ENCODE assay signal across 1 cellular context in the genomic region with DNA sequence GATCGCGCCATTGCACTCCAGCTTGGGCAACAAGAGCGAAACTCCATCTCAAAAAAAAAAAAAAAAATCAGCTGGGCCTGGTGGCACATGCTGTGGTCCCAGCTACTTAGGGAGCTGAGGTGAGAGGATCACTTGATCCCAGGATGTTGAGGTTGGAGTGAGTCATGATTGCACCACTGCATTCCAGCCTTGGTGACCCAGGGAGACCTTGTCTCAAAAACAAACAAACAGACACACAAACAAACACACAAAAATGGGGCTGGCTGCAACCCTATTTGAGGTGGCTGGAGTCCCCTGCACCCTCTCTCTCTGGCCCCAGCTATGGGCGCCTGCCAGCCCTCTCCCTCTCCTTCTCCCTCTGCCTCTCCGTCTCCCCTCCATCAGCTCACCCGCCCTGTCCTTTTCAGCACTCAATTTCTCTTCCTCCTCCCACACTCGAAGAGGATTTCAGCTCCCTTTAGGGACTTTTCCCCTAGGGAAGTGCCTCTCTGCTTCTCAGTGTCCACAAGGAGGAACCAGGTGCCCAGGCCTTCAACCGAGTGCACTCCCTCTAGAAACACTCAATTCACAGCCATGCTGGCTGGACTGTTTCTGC.
A peak's percentile ranks its signal among the peaks of the same experiment; 100 is the strongest.
TF ChIP-seq lines count a peak whose summit lies in the region.

No MANE protein-coding gene starts in this region.

TF ChIP-seq in HepG2, 621 proteins besides CTCF, POLR2A, EP300 and RAD21 (continued from another document and continues in another):
- TF ChIP-seq, protein P1, sequence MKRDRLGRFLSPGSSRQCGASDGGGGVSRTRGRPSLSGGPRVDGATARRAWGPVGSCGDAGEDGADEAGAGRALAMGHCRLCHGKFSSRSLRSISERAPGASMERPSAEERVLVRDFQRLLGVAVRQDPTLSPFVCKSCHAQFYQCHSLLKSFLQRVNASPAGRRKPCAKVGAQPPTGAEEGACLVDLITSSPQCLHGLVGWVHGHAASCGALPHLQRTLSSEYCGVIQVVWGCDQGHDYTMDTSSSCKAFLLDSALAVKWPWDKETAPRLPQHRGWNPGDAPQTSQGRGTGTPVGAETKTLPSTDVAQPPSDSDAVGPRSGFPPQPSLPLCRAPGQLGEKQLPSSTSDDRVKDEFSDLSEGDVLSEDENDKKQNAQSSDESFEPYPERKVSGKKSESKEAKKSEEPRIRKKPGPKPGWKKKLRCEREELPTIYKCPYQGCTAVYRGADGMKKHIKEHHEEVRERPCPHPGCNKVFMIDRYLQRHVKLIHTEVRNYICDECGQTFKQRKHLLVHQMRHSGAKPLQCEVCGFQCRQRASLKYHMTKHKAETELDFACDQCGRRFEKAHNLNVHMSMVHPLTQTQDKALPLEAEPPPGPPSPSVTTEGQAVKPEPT (CRISPR knock-in tag; IDR thresholded peaks at IDR 0.05; ENCODE audit: low read depth), result no peak
- TF ChIP-seq MTF1 (CRISPR knock-in tag; IDR thresholded peaks at IDR 0.05) (no peak), JDP2 (CRISPR knock-in tag; IDR thresholded peaks at IDR 0.05; ENCODE audit: borderline replicate concordance) (no peak), FOXM1 (CRISPR knock-in tag; IDR thresholded peaks at IDR 0.05) (no peak), SRSF1 (optimal IDR thresholded peaks at IDR 0.05; ENCODE audit: low read depth, low read length) (no peak), ZNF572 (CRISPR knock-in tag; IDR thresholded peaks at IDR 0.05) (no peak), ZNF660 (CRISPR knock-in tag; IDR thresholded peaks at IDR 0.05; ENCODE audit: borderline replicate concordance, low read depth) (no peak), RORA (CRISPR knock-in tag; IDR thresholded peaks at IDR 0.05) (no peak), MBNL3 (CRISPR knock-in tag; conservative IDR thresholded peaks at IDR 0.05) (no peak), ZNF713 (CRISPR knock-in tag; IDR thresholded peaks at IDR 0.05) (no peak), ZNF136 (CRISPR knock-in tag; IDR thresholded peaks at IDR 0.05; ENCODE audit: low read depth) (no peak), ARNTL (CRISPR knock-in tag; IDR thresholded peaks at IDR 0.05) (no peak), HOXA9 (CRISPR knock-in tag; IDR thresholded peaks at IDR 0.05; ENCODE audit: borderline replicate concordance) (no peak), SRSF9 (IDR thresholded peaks at IDR 0.05; ENCODE audit: borderline replicate concordance, insufficient read depth, low read depth, low read length, poor library complexity, severe bottlenecking) (no peak), GPN1 (CRISPR knock-in tag; IDR thresholded peaks at IDR 0.05; ENCODE audit: borderline replicate concordance) (no peak), ATF1 (CRISPR knock-in tag; IDR thresholded peaks at IDR 0.05) (no peak), PAWR (CRISPR knock-in tag; IDR thresholded peaks at IDR 0.05; ENCODE audit: borderline replicate concordance) (no peak), NFYB (CRISPR knock-in tag; IDR thresholded peaks at IDR 0.05) (no peak), ZNF850 (CRISPR knock-in tag; conservative IDR thresholded peaks at IDR 0.05) (no peak), ZBTB7B (CRISPR knock-in tag; IDR thresholded peaks at IDR 0.05) (no peak), ZNF510 (CRISPR knock-in tag; IDR thresholded peaks at IDR 0.05; ENCODE audit: low read depth) (no peak)
- TF ChIP-seq, protein P2, sequence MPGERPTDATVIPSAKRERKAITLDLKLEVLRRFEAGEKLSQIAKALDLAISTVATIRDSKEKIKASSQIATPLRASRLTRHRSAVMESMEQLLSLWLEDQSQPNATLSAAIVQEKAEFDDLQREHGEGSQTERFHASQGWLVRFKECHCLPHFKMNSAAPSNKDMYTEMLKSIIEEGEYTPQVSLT (CRISPR knock-in tag; IDR thresholded peaks at IDR 0.05; ENCODE audit: borderline replicate concordance, low read depth), result no peak
- TF ChIP-seq, protein P3, sequence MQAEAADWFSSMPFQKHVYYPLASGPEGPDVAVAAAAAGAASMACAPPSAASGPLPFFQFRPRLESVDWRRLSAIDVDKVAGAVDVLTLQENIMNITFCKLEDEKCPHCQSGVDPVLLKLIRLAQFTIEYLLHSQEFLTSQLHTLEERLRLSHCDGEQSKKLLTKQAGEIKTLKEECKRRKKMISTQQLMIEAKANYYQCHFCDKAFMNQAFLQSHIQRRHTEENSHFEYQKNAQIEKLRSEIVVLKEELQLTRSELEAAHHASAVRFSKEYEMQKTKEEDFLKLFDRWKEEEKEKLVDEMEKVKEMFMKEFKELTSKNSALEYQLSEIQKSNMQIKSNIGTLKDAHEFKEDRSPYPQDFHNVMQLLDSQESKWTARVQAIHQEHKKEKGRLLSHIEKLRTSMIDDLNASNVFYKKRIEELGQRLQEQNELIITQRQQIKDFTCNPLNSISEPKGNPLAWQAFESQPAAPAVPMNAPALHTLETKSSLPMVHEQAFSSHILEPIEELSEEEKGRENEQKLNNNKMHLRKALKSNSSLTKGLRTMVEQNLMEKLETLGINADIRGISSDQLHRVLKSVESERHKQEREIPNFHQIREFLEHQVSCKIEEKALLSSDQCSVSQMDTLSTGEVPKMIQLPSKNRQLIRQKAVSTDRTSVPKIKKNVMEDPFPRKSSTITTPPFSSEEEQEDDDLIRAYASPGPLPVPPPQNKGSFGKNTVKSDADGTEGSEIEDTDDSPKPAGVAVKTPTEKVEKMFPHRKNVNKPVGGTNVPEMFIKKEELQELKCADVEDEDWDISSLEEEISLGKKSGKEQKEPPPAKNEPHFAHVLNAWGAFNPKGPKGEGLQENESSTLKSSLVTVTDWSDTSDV (CRISPR knock-in tag; IDR thresholded peaks at IDR 0.05), result no peak
- TF ChIP-seq, protein P4, sequence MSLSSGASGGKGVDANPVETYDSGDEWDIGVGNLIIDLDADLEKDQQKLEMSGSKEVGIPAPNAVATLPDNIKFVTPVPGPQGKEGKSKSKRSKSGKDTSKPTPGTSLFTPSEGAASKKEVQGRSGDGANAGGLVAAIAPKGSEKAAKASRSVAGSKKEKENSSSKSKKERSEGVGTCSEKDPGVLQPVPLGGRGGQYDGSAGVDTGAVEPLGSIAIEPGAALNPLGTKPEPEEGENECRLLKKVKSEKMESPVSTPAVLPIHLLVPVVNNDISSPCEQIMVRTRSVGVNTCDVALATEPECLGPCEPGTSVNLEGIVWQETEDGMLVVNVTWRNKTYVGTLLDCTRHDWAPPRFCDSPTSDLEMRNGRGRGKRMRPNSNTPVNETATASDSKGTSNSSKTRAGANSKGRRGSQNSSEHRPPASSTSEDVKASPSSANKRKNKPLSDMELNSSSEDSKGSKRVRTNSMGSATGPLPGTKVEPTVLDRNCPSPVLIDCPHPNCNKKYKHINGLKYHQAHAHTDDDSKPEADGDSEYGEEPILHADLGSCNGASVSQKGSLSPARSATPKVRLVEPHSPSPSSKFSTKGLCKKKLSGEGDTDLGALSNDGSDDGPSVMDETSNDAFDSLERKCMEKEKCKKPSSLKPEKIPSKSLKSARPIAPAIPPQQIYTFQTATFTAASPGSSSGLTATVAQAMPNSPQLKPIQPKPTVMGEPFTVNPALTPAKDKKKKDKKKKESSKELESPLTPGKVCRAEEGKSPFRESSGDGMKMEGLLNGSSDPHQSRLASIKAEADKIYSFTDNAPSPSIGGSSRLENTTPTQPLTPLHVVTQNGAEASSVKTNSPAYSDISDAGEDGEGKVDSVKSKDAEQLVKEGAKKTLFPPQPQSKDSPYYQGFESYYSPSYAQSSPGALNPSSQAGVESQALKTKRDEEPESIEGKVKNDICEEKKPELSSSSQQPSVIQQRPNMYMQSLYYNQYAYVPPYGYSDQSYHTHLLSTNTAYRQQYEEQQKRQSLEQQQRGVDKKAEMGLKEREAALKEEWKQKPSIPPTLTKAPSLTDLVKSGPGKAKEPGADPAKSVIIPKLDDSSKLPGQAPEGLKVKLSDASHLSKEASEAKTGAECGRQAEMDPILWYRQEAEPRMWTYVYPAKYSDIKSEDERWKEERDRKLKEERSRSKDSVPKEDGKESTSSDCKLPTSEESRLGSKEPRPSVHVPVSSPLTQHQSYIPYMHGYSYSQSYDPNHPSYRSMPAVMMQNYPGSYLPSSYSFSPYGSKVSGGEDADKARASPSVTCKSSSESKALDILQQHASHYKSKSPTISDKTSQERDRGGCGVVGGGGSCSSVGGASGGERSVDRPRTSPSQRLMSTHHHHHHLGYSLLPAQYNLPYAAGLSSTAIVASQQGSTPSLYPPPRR (CRISPR knock-in tag; IDR thresholded peaks at IDR 0.05; ENCODE audit: borderline replicate concordance), result peak; percentile 61; the same call in 1 of the 2 replicates
- TF ChIP-seq, protein P5, sequence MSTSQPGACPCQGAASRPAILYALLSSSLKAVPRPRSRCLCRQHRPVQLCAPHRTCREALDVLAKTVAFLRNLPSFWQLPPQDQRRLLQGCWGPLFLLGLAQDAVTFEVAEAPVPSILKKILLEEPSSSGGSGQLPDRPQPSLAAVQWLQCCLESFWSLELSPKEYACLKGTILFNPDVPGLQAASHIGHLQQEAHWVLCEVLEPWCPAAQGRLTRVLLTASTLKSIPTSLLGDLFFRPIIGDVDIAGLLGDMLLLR (CRISPR knock-in tag; IDR thresholded peaks at IDR 0.05), result no peak
- TF ChIP-seq, protein P6, sequence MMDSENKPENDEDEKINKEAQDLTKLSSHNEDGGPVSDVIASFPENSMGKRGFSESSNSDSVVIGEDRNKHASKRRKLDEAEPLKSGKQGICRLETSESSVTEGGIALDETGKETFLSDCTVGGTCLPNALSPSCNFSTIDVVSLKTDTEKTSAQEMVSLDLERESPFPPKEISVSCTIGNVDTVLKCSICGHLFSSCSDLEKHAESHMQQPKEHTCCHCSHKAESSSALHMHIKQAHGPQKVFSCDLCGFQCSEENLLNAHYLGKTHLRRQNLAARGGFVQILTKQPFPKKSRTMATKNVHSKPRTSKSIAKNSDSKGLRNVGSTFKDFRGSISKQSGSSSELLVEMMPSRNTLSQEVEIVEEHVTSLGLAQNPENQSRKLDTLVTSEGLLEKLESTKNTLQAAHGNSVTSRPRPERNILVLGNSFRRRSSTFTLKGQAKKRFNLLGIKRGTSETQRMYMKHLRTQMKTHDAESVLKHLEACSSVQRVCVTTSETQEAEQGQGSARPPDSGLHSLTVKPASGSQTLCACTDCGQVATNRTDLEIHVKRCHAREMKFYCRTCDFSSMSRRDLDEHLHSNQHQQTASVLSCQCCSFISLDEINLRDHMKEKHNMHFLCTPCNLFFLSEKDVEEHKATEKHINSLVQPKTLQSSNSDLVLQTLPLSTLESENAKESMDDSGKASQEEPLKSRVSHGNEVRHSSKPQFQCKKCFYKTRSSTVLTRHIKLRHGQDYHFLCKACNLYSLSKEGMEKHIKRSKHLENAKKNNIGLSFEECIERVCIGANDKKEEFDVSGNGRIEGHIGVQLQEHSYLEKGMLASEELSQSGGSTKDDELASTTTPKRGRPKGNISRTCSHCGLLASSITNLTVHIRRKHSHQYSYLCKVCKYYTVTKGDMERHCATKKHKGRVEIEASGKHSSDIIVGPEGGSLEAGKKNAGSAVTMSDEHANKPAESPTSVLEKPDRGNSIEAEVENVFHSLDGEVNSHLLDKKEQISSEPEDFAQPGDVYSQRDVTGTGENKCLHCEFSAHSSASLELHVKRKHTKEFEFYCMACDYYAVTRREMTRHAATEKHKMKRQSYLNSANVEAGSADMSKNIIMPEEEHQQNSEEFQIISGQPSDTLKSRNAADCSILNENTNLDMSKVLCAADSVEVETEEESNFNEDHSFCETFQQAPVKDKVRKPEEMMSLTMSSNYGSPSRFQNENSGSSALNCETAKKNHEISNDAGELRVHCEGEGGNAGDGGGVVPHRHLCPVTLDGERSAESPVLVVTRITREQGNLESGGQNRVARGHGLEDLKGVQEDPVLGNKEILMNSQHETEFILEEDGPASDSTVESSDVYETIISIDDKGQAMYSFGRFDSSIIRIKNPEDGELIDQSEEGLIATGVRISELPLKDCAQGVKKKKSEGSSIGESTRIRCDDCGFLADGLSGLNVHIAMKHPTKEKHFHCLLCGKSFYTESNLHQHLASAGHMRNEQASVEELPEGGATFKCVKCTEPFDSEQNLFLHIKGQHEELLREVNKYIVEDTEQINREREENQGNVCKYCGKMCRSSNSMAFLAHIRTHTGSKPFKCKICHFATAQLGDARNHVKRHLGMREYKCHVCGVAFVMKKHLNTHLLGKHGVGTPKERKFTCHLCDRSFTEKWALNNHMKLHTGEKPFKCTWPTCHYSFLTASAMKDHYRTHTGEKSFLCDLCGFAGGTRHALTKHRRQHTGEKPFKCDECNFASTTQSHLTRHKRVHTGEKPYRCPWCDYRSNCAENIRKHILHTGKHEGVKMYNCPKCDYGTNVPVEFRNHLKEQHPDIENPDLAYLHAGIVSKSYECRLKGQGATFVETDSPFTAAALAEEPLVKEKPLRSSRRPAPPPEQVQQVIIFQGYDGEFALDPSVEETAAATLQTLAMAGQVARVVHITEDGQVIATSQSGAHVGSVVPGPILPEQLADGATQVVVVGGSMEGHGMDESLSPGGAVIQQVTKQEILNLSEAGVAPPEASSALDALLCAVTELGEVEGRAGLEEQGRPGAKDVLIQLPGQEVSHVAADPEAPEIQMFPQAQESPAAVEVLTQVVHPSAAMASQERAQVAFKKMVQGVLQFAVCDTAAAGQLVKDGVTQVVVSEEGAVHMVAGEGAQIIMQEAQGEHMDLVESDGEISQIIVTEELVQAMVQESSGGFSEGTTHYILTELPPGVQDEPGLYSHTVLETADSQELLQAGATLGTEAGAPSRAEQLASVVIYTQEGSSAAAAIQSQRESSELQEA (CRISPR knock-in tag; IDR thresholded peaks at IDR 0.05; ENCODE audit: not compliant biosample characterization), result no peak
- TF ChIP-seq, protein P7, sequence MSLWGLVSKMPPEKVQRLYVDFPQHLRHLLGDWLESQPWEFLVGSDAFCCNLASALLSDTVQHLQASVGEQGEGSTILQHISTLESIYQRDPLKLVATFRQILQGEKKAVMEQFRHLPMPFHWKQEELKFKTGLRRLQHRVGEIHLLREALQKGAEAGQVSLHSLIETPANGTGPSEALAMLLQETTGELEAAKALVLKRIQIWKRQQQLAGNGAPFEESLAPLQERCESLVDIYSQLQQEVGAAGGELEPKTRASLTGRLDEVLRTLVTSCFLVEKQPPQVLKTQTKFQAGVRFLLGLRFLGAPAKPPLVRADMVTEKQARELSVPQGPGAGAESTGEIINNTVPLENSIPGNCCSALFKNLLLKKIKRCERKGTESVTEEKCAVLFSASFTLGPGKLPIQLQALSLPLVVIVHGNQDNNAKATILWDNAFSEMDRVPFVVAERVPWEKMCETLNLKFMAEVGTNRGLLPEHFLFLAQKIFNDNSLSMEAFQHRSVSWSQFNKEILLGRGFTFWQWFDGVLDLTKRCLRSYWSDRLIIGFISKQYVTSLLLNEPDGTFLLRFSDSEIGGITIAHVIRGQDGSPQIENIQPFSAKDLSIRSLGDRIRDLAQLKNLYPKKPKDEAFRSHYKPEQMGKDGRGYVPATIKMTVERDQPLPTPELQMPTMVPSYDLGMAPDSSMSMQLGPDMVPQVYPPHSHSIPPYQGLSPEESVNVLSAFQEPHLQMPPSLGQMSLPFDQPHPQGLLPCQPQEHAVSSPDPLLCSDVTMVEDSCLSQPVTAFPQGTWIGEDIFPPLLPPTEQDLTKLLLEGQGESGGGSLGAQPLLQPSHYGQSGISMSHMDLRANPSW (CRISPR knock-in tag; IDR thresholded peaks at IDR 0.05; ENCODE audit: borderline replicate concordance), result no peak
- TF ChIP-seq, protein P8, sequence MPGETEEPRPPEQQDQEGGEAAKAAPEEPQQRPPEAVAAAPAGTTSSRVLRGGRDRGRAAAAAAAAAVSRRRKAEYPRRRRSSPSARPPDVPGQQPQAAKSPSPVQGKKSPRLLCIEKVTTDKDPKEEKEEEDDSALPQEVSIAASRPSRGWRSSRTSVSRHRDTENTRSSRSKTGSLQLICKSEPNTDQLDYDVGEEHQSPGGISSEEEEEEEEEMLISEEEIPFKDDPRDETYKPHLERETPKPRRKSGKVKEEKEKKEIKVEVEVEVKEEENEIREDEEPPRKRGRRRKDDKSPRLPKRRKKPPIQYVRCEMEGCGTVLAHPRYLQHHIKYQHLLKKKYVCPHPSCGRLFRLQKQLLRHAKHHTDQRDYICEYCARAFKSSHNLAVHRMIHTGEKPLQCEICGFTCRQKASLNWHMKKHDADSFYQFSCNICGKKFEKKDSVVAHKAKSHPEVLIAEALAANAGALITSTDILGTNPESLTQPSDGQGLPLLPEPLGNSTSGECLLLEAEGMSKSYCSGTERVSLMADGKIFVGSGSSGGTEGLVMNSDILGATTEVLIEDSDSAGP (CRISPR knock-in tag; IDR thresholded peaks at IDR 0.05; ENCODE audit: borderline replicate concordance), result no peak
